ENCODE assay signal across 13 cellular contexts in genomic region chr13:29954082-29955043, GRCh38.
DNase-seq lines count a peak whose midpoint lies in the region; ATAC-seq and TF ChIP-seq lines count a peak whose summit lies in the region.
"Had no signal": no experiment of that assay in that cellular context is flagged by ENCODE, and none has a peak within 500 bp of the region (broad histone marks: within the 10 kb centered on the region; RNA-seq: fewer than 3 reads in every experiment).

No MANE protein-coding gene starts in this region.

- H3K4me3 ChIP-seq in right lobe of liver: no peak overlapping the region
- H3K4me3 ChIP-seq in spleen: peak overlapping the region in 3 of 8 donors; percentile 4 to 47 (median 15)

- H3K27ac ChIP-seq in right lobe of liver (peak overlapping the region; percentile 33 to 77 (median 61)), spleen (peak overlapping the region in 2 of 8 donors; percentile 33 to 35)

- WGBS in right lobe of liver (ENCODE audit: insufficient coverage, low coverage, low lambda C conversion rate, missing lambda C conversion rate): 53% methylated on average over 22 of the region's 23 CpGs
- 44 to 49% (median 45%) methylated on average over 22 to 23 of the region's 23 CpGs for WGBS in spleen, 5 donors

- TF ChIP-seq POLR2A in right lobe of liver (IDR thresholded peaks at IDR 0.05) (peak; percentile 20), spleen (IDR thresholded peaks at IDR 0.05) (no peak)

- no peaks in the 10 kb centered on the region for H3K36me3 Mint-ChIP-seq in WTC11
- H3K36me3 Mint-ChIP-seq in activated T-cell treated with anti-CD3 and anti-CD28 coated beads, Interleukin-2, amount 50 U/mL, for 72 hours (ENCODE audit: insufficient read depth in 2 of 2): no peaks in the 10 kb centered on the region

- TF ChIP-seq CTCF in WTC11 (IDR thresholded peaks at IDR 0.05) (no peak), right lobe of liver (IDR thresholded peaks at IDR 0.05) (no peak), spleen (IDR thresholded peaks at IDR 0.05 in 8 of 11, conservative IDR thresholded peaks at IDR 0.05 in 3 of 11) (no peak)

- no peak overlapping the region for H3K27ac Mint-ChIP-seq in WTC11
- peak overlapping the region; percentile 95 for H3K27ac Mint-ChIP-seq in activated T-cell treated with anti-CD3 and anti-CD28 coated beads, Interleukin-2, amount 50 U/mL, for 72 hours
- peak overlapping the region; percentile 19 to 94 for H3K27ac Mint-ChIP-seq in stimulated activated naive CD8-positive, alpha-beta T cell treated with anti-CD3 and anti-CD28 coated beads, Interleukin-15, amount 100 ng/mL, for 72 hours
- H3K27ac Mint-ChIP-seq: dendritic cell treated with granulocyte-macrophage colony-stimulating factor and Interleukin-4, amounts not matched to agents 40 ng/mL and 50 ng/mL, for 4 days had no signal

- H3K9me3 Mint-ChIP-seq in WTC11: no peaks in the 10 kb centered on the region
- no peaks in the 10 kb centered on the region for H3K9me3 Mint-ChIP-seq in activated T-cell treated with anti-CD3 and anti-CD28 coated beads, Interleukin-2, amount 50 U/mL, for 72 hours
- no peaks in the 10 kb centered on the region for H3K9me3 Mint-ChIP-seq in stimulated activated naive CD8-positive, alpha-beta T cell treated with anti-CD3 and anti-CD28 coated beads, Interleukin-15, amount 100 ng/mL, for 72 hours
- H3K9me3 Mint-ChIP-seq: dendritic cell treated with granulocyte-macrophage colony-stimulating factor and Interleukin-4, amounts not matched to agents 40 ng/mL and 50 ng/mL, for 4 days; H9 had no signal

- H3K36me3 ChIP-seq in right lobe of liver: no peaks in the 10 kb centered on the region
- H3K36me3 ChIP-seq in spleen: no peaks in the 10 kb centered on the region

- no peak for DNase-seq in WTC11 (ENCODE audit: low spot score)
- DNase-seq in activated T-cell treated with anti-CD3 and anti-CD28 coated beads, Interleukin-2, amount 50 U/mL, for 72 hours: peak; percentile 54 to 62
- DNase-seq in right lobe of liver: peak in 2 of 3 donors; percentile 39 to 78
- DNase-seq in stimulated activated naive CD8-positive, alpha-beta T cell treated with anti-CD3 and anti-CD28 coated beads, Interleukin-15, amount 100 ng/mL, for 72 hours: peak; percentile 37 to 52
- DNase-seq in NCI-H82 (lab: John Stamatoyannopoulos, UW): no peak
- no peak for DNase-seq in spleen
- DNase-seq in A172 (ENCODE audit: low spot score): no peak
- DNase-seq: EL, H9, NCI-H526 had no signal

- no peak overlapping the region for H3K4me3 Mint-ChIP-seq in WTC11
- H3K4me3 Mint-ChIP-seq in activated T-cell treated with anti-CD3 and anti-CD28 coated beads, Interleukin-2, amount 50 U/mL, for 72 hours: peak overlapping the region; percentile 73 to 95
- H3K4me3 Mint-ChIP-seq in stimulated activated naive CD8-positive, alpha-beta T cell treated with anti-CD3 and anti-CD28 coated beads, Interleukin-15, amount 100 ng/mL, for 72 hours: peak overlapping the region; percentile 72 to 84
- H3K4me3 Mint-ChIP-seq: dendritic cell treated with granulocyte-macrophage colony-stimulating factor and Interleukin-4, amounts not matched to agents 40 ng/mL and 50 ng/mL, for 4 days; H9 had no signal

- H3K9me3 ChIP-seq in right lobe of liver (no peaks in the 10 kb centered on the region), spleen (no peaks in the 10 kb centered on the region)

- ATAC-seq in WTC11 (no peak), right lobe of liver (peak; percentile 90 to 98 (median 94)), HG02571 (IDR thresholded peaks at IDR 0.05; ENCODE audit: unreplicated experiment) (no peak)
- peak; percentile 92 to 93 for ATAC-seq in activated T-cell treated with anti-CD3 and anti-CD28 coated beads, Interleukin-2, amount 50 U/mL, for 72 hours (replicated peaks in 1 of 2)
- ATAC-seq in stimulated activated naive CD8-positive, alpha-beta T cell treated with anti-CD3 and anti-CD28 coated beads, Interleukin-15, amount 100 ng/mL, for 72 hours: peak; percentile 95
- ATAC-seq: SK-N-SH treated with all-trans-retinoic acid at 6 μM for 48 hours had no signal

- POLR2A ChIA-PET in WTC11 (lab: Charles Lee): interaction anchor here (1.0 kb wide), 1 partner anchor 104 kb away, joined by 3 read pairs; the partner anchor contains the start of gene UBL3

- no peaks in the 10 kb centered on the region for H3K27me3 Mint-ChIP-seq in WTC11 (ENCODE audit: low read depth)
- no peaks in the 10 kb centered on the region for H3K27me3 Mint-ChIP-seq in activated T-cell treated with anti-CD3 and anti-CD28 coated beads, Interleukin-2, amount 50 U/mL, for 72 hours (ENCODE audit: low read depth)
- no peaks in the 10 kb centered on the region for H3K27me3 Mint-ChIP-seq in stimulated activated naive CD8-positive, alpha-beta T cell treated with anti-CD3 and anti-CD28 coated beads, Interleukin-15, amount 100 ng/mL, for 72 hours

- CTCF ChIA-PET in WTC11 (lab: Charles Lee): interaction anchor here (0.9 to 1.8 kb wide), 2 partner anchors 9 to 158 kb away, joined by 4 to 5 read pairs; no protein-coding TSS in a partner anchor

- peaks cover 43% of the 10 kb centered on the region for H3K4me1 Mint-ChIP-seq in WTC11
- H3K4me1 Mint-ChIP-seq in activated T-cell treated with anti-CD3 and anti-CD28 coated beads, Interleukin-2, amount 50 U/mL, for 72 hours (ENCODE audit: low read depth): peaks cover 30% of the 10 kb centered on the region
- H3K4me1 Mint-ChIP-seq in stimulated activated naive CD8-positive, alpha-beta T cell treated with anti-CD3 and anti-CD28 coated beads, Interleukin-15, amount 100 ng/mL, for 72 hours: peaks cover 31% of the 10 kb centered on the region

- H3K4me1 ChIP-seq in right lobe of liver (peaks cover 0 to 5% (median 1%) of the 10 kb centered on the region in 4 donors), spleen (peaks cover 3 to 23% (median 12%) of the 10 kb centered on the region in 6 donors)

- intact Hi-C loops in right lobe of liver (cut with DNase I) (no loop called here), spleen (cut with DNase I; ENCODE audit: low total_unique reads) (no loop called here)

- H3K27me3 ChIP-seq in right lobe of liver: no peaks in the 10 kb centered on the region
- H3K27me3 ChIP-seq in spleen (replicated peaks in 1 of 7): peaks cover 0 to 20% (median 0%) of the 10 kb centered on the region in 7 donors

TF ChIP-seq in WTC11, 78 proteins besides CTCF, POLR2A, EP300 and RAD21:
- TF ChIP-seq USF1 (CRISPR knock-in tag; IDR thresholded peaks at IDR 0.05) (no peak), IRF2 (CRISPR knock-in tag; IDR thresholded peaks at IDR 0.05; ENCODE audit: borderline replicate concordance, low read depth) (no peak), ZNF396 (CRISPR knock-in tag; IDR thresholded peaks at IDR 0.05; ENCODE audit: borderline replicate concordance) (no peak), FOXJ3 (CRISPR knock-in tag; IDR thresholded peaks at IDR 0.05; ENCODE audit: borderline replicate concordance) (no peak), GABPB1 (CRISPR knock-in tag; IDR thresholded peaks at IDR 0.05) (peak; percentile 26; the same call in 1 of the 2 replicates)

Comparison
In these comparisons a context has a peak if more than half of its experiments do, and no peak if none do; other contexts are left out.
1. ATAC-seq: peak in activated T-cell treated with anti-CD3 and anti-CD28 coated beads, Interleukin-2, amount 50 U/mL, for 72 hours (2 of 2), right lobe of liver (4 of 4) and stimulated activated naive CD8-positive, alpha-beta T cell treated with anti-CD3 and anti-CD28 coated beads, Interleukin-15, amount 100 ng/mL, for 72 hours (single experiment); none in WTC11 (single experiment) and HG02571 (single experiment).
2. DNase-seq: peak in activated T-cell treated with anti-CD3 and anti-CD28 coated beads, Interleukin-2, amount 50 U/mL, for 72 hours (2 of 2), right lobe of liver (2 of 3) and stimulated activated naive CD8-positive, alpha-beta T cell treated with anti-CD3 and anti-CD28 coated beads, Interleukin-15, amount 100 ng/mL, for 72 hours (2 of 2); none in WTC11 (single experiment), NCI-H82 (single experiment), spleen (single experiment) and A172 (single experiment).